ENCODE assay signal across 32 cellular contexts in the genomic region with DNA sequence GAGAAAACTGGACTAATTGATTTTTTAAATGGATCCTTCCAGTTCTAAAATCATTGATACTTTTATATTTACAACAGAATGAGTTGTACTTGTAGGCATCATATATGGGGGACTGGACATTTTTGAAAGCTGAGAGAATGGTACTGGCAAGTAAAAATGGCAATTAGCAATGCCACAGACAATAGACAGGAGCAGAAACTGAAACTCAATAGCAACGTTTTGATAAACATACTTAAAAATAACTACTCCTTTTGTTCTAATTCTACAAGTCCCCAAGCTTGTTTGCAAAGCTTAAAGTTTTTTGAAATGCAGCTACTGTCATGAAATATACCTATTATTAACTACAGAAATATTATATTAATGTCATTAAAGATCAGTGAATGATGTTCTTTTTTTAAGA. TPM values are rescaled to one million over a fixed set of nuclear protein-coding genes. Genes with fewer than 3 reads are reported as not detected.
"Had no signal": no experiment of that assay in that cellular context is flagged by ENCODE, and none has a peak within 500 bp of the region (broad histone marks: within the 10 kb centered on the region; RNA-seq: fewer than 3 reads in every experiment).

No MANE protein-coding gene starts in this region.

- H3K4me1 ChIP-seq: ascending aorta, breast epithelium, colonic mucosa, esophagus squamous epithelium had no signal

- H3K36me3 ChIP-seq: ascending aorta, breast epithelium, cardiac muscle cell, colonic mucosa, esophagus squamous epithelium, gastroesophageal sphincter, heart right ventricle had no signal

- H3K27ac ChIP-seq: ascending aorta, breast epithelium, cardiac muscle cell, colonic mucosa, epithelial cell of prostate, esophagus squamous epithelium, gastroesophageal sphincter, heart right ventricle had no signal

- ATAC-seq: activated CD4-positive, alpha-beta T cell treated with anti-CD3 and anti-CD28 coated beads for 36 hours; activated CD8-positive, alpha-beta memory T cell treated with anti-CD3 and anti-CD28 coated beads, Interleukin-2, amount 10 ng/mL, durations not matched to agents 7 days and 5 days; activated CD8-positive, alpha-beta T cell treated with anti-CD3 and anti-CD28 coated beads, Interleukin-2, amount 10 ng/mL, durations not matched to agents 7 days and 5 days; activated naive CD8-positive, alpha-beta T cell treated with anti-CD3 and anti-CD28 coated beads, Interleukin-2, amount 50 U/mL, for 24 hours; gastroesophageal sphincter; heart right ventricle had no signal

- DNase-seq: activated CD4-positive, alpha-beta memory T cell treated with anti-CD3 and anti-CD28 coated beads for 36 hours; activated CD4-positive, alpha-beta T cell treated with anti-CD3 and anti-CD28 coated beads for 36 hours; activated CD4-positive, alpha-beta T cell treated with anti-CD3 and anti-CD28 coated beads, Interleukin-2, amount 10 ng/mL, durations not matched to agents 24 days and 14 days; activated CD4-positive, CD25-positive, alpha-beta regulatory T cell; activated CD4-positive, CD25-positive, alpha-beta regulatory T cell treated with anti-CD3 and anti-CD28 coated beads, Interleukin-2, amount 50 U/mL, for 72 hours; activated CD8-positive, alpha-beta memory T cell treated with anti-CD3 and anti-CD28 coated beads, Interleukin-2, amount 10 ng/mL, durations not matched to agents 7 days and 5 days; activated CD8-positive, alpha-beta memory T cell treated with anti-CD3 and anti-CD28 coated beads, Interleukin-2, amount 50 U/mL, for 4 hours; activated CD8-positive, alpha-beta T cell treated with anti-CD3 and anti-CD28 coated beads, Interleukin-2, amount 10 ng/mL, durations not matched to agents 7 days and 5 days; activated effector memory CD4-positive, alpha-beta T cell treated with anti-CD3 and anti-CD28 coated beads, Interleukin-2, amount 50 U/mL, for 16 hours; activated naive CD4-positive, alpha-beta T cell treated with anti-CD3 and anti-CD28 coated beads for 36 hours; activated naive CD8-positive, alpha-beta T cell treated with anti-CD3 and anti-CD28 coated beads for 36 hours; activated naive CD8-positive, alpha-beta T cell treated with anti-CD3 and anti-CD28 coated beads, Interleukin-2, amount 50 U/mL, for 24 hours; activated T-cell treated with anti-CD3 and anti-CD28 coated beads, Interleukin-2, amount 50 U/mL, for 1 hour; activated T-cell treated with anti-CD3 and anti-CD28 coated beads, Interleukin-2, amount 50 U/mL, for 48 hours; central memory CD4-positive, alpha-beta T cell; cerebellar nuclear complex; colonic mucosa; effector CD8-positive, alpha-beta T cell; esophagus squamous epithelium; foreskin melanocyte; heart right ventricle; T-helper 2 cell had no signal

- H3K27me3 ChIP-seq: ascending aorta, breast epithelium, colonic mucosa, esophagus squamous epithelium, gastroesophageal sphincter, heart right ventricle had no signal

- FAIRE-seq: endometrium, endothelial cell of umbilical vein had no signal

- H3K9me3 ChIP-seq: ascending aorta, breast epithelium, colonic mucosa, esophagus squamous epithelium, gastroesophageal sphincter, heart right ventricle had no signal

- H3K4me3 ChIP-seq: ascending aorta, breast epithelium, cardiac muscle cell, colonic mucosa, esophagus squamous epithelium, gastroesophageal sphincter, heart right ventricle had no signal

RNA-seq across cellular contexts. Expression of a gene that starts 52.8 kb away (rescaled TPM):
- total RNA-seq: activated CD4-positive, alpha-beta memory T cell treated with anti-CD3 and anti-CD28 coated beads for 36 hours; activated CD4-positive, alpha-beta T cell treated with anti-CD3 and anti-CD28 coated beads for 36 hours; activated CD4-positive, alpha-beta T cell treated with anti-CD3 and anti-CD28 coated beads, Interleukin-2, amount 10 ng/mL, durations not matched to agents 24 days and 14 days; activated CD8-positive, alpha-beta memory T cell treated with anti-CD3 and anti-CD28 coated beads for 36 hours; activated CD8-positive, alpha-beta memory T cell treated with anti-CD3 and anti-CD28 coated beads, Interleukin-2, amount 10 ng/mL, durations not matched to agents 7 days and 5 days; activated CD8-positive, alpha-beta T cell treated with anti-CD3 and anti-CD28 coated beads, Interleukin-2, amount 10 ng/mL, durations not matched to agents 7 days and 5 days; activated naive CD4-positive, alpha-beta T cell treated with anti-CD3 and anti-CD28 coated beads for 36 hours; activated naive CD8-positive, alpha-beta T cell treated with anti-CD3 and anti-CD28 coated beads for 36 hours; activated T-helper 1 cell treated with anti-CD3 and anti-CD28 coated beads, Interleukin-12 subunit alpha, Interleukin-12 subunit beta, Interleukin-2, Interleukin-4 antibody, amounts not matched to agents 30 ng/mL and 10 ng/mL and 1 ng/mL, durations not matched to agents 14 hours and 24 hours and 36 hours; activated T-helper 2 cell treated with anti-CD3 and anti-CD28 coated beads, Interferon-gamma antibody, Interleukin-2, Interleukin-4, amounts not matched to agents 10 μg/mL and 5 μg/mL and 100 μg/mL, durations not matched to agents 14 hours and 24 hours and 36 hours had no signal
